In genomic region chr2:212930556-212930955, GRCh38 we compare ENCODE assay signal across 15 cellular contexts.
DNase-seq lines count a peak whose midpoint lies in the region; ATAC-seq and TF ChIP-seq lines count a peak whose summit lies in the region.
"Had no signal": no experiment of that assay in that cellular context is flagged by ENCODE, and none has a peak within 500 bp of the region (broad histone marks: within the 10 kb centered on the region; RNA-seq: fewer than 3 reads in every experiment).

No MANE protein-coding gene starts in this region.

- peaks cover 19% of the 10 kb centered on the region for H3K4me1 Mint-ChIP-seq in activated CD8-positive, alpha-beta T cell treated with anti-CD3 and anti-CD28 coated beads for 36 hours (ENCODE audit: low read depth)
- peaks cover 3% of the 10 kb centered on the region for H3K4me1 Mint-ChIP-seq in activated CD8-positive, alpha-beta T cell treated with anti-CD3 and anti-CD28 coated beads, Interleukin-2, amount 10 ng/mL, durations not matched to agents 7 days and 5 days (ENCODE audit: low read depth)
- peaks cover 28 to 46% (median 37%) of the 10 kb centered on the region in 4 donors for H3K4me1 Mint-ChIP-seq in CD4-positive, CD25-positive, alpha-beta regulatory T cell
- H3K4me1 Mint-ChIP-seq: CD4-positive, alpha-beta memory T cell; H9 had no signal

- CTCF ChIA-PET in activated CD8-positive, alpha-beta T cell treated with anti-CD3 and anti-CD28 coated beads for 36 hours (lab: Charles Lee) = interaction anchor here (1.3 kb wide), 1 partner anchor 11 kb away, joined by 4 read pairs; no protein-coding TSS in a partner anchor
- CTCF ChIA-PET in activated CD8-positive, alpha-beta T cell treated with anti-CD3 and anti-CD28 coated beads, Interleukin-2, amount 10 ng/mL, durations not matched to agents 7 days and 5 days (lab: Charles Lee) = interaction anchor here (0.7 to 0.8 kb wide), 2 partner anchors 34 to 153 kb away, joined by 4 read pairs; no protein-coding TSS in a partner anchor

- POLR2A ChIA-PET in activated CD8-positive, alpha-beta T cell treated with anti-CD3 and anti-CD28 coated beads for 36 hours (lab: Charles Lee) = no interaction called here
- POLR2A ChIA-PET in activated CD8-positive, alpha-beta T cell treated with anti-CD3 and anti-CD28 coated beads, Interleukin-2, amount 10 ng/mL, durations not matched to agents 7 days and 5 days (lab: Charles Lee) = no interaction called here

- H3K9me3 Mint-ChIP-seq in activated CD8-positive, alpha-beta T cell treated with anti-CD3 and anti-CD28 coated beads for 36 hours = no peaks in the 10 kb centered on the region
- H3K9me3 Mint-ChIP-seq in activated CD8-positive, alpha-beta T cell treated with anti-CD3 and anti-CD28 coated beads, Interleukin-2, amount 10 ng/mL, durations not matched to agents 7 days and 5 days (ENCODE audit: insufficient read depth) = no peaks in the 10 kb centered on the region
- peaks cover 0 to 3% (median 0%) of the 10 kb centered on the region in 7 donors for H3K9me3 Mint-ChIP-seq in CD4-positive, CD25-positive, alpha-beta regulatory T cell
- H3K9me3 Mint-ChIP-seq: H9 had no signal

- no peak overlapping the region for H3K27ac ChIP-seq in CD4-positive, CD25-positive, alpha-beta regulatory T cell (ENCODE audit: insufficient read depth, low read length, poor library complexity, severe bottlenecking)
- peak overlapping the region; percentile 34 for H3K27ac ChIP-seq in KOPT-K1 (ENCODE audit: low read depth, low read length, poor library complexity, severe bottlenecking)
- peak overlapping the region; percentile 48 for H3K27ac ChIP-seq in foreskin keratinocyte

- peaks cover 19% of the 10 kb centered on the region for H3K36me3 ChIP-seq in CD4-positive, CD25-positive, alpha-beta regulatory T cell (ENCODE audit: control insufficient read depth, insufficient read depth, low read length)
- peaks cover 16% of the 10 kb centered on the region for H3K36me3 ChIP-seq in KOPT-K1 (ENCODE audit: insufficient read depth, low read length)
- H3K36me3 ChIP-seq: BE2C had no signal

- no peaks in the 10 kb centered on the region for H3K27me3 Mint-ChIP-seq in activated CD8-positive, alpha-beta T cell treated with anti-CD3 and anti-CD28 coated beads for 36 hours
- no peaks in the 10 kb centered on the region for H3K27me3 Mint-ChIP-seq in activated CD8-positive, alpha-beta T cell treated with anti-CD3 and anti-CD28 coated beads, Interleukin-2, amount 10 ng/mL, durations not matched to agents 7 days and 5 days (ENCODE audit: low read depth)
- no peaks in the 10 kb centered on the region for H3K27me3 Mint-ChIP-seq in CD4-positive, CD25-positive, alpha-beta regulatory T cell
- H3K27me3 Mint-ChIP-seq: CD4-positive, alpha-beta memory T cell had no signal

- no peak overlapping the region for H3K4me3 Mint-ChIP-seq in activated CD8-positive, alpha-beta T cell treated with anti-CD3 and anti-CD28 coated beads for 36 hours
- H3K4me3 Mint-ChIP-seq in activated CD8-positive, alpha-beta T cell treated with anti-CD3 and anti-CD28 coated beads, Interleukin-2, amount 10 ng/mL, durations not matched to agents 7 days and 5 days = no peak overlapping the region
- peak overlapping the region in 2 of 4 donors; percentile 35 to 41 for H3K4me3 Mint-ChIP-seq in CD4-positive, CD25-positive, alpha-beta regulatory T cell
- H3K4me3 Mint-ChIP-seq: CD4-positive, alpha-beta memory T cell; H9 had no signal

- no peak overlapping the region for H3K27ac Mint-ChIP-seq in activated CD8-positive, alpha-beta T cell treated with anti-CD3 and anti-CD28 coated beads for 36 hours
- no peak overlapping the region for H3K27ac Mint-ChIP-seq in activated CD8-positive, alpha-beta T cell treated with anti-CD3 and anti-CD28 coated beads, Interleukin-2, amount 10 ng/mL, durations not matched to agents 7 days and 5 days
- peak overlapping the region; percentile 45 to 63 (median 58) for H3K27ac Mint-ChIP-seq in CD4-positive, CD25-positive, alpha-beta regulatory T cell
- H3K27ac Mint-ChIP-seq: CD4-positive, alpha-beta memory T cell; H9 had no signal

- no peaks in the 10 kb centered on the region for H3K27me3 ChIP-seq in CD4-positive, CD25-positive, alpha-beta regulatory T cell (ENCODE audit: control insufficient read depth, insufficient read depth, low read length)
- no peaks in the 10 kb centered on the region for H3K27me3 ChIP-seq in foreskin keratinocyte
- H3K27me3 ChIP-seq: BE2C had no signal

- no peak for TF ChIP-seq CTCF in activated CD8-positive, alpha-beta T cell treated with anti-CD3 and anti-CD28 coated beads for 36 hours (IDR thresholded peaks at IDR 0.05)
- TF ChIP-seq CTCF in foreskin keratinocyte (conservative IDR thresholded peaks at IDR 0.05) = no peak

- no peaks in the 10 kb centered on the region for H3K9me3 ChIP-seq in CD4-positive, CD25-positive, alpha-beta regulatory T cell (ENCODE audit: control insufficient read depth in 2 of 2, low read length in 2 of 2)
- H3K9me3 ChIP-seq in KOPT-K1 (ENCODE audit: insufficient read depth, low read length, poor library complexity, severe bottlenecking) = no peaks in the 10 kb centered on the region
- H3K9me3 ChIP-seq: BE2C had no signal

- H3K36me3 Mint-ChIP-seq in activated CD8-positive, alpha-beta T cell treated with anti-CD3 and anti-CD28 coated beads for 36 hours (ENCODE audit: low read depth) = no peaks in the 10 kb centered on the region
- H3K36me3 Mint-ChIP-seq in activated CD8-positive, alpha-beta T cell treated with anti-CD3 and anti-CD28 coated beads, Interleukin-2, amount 10 ng/mL, durations not matched to agents 7 days and 5 days (ENCODE audit: low read depth) = no peaks in the 10 kb centered on the region
- peaks cover 34% of the 10 kb centered on the region for H3K36me3 Mint-ChIP-seq in CD4-positive, CD25-positive, alpha-beta regulatory T cell
- H3K36me3 Mint-ChIP-seq: CD4-positive, alpha-beta memory T cell had no signal

- H3K4me3 ChIP-seq in CD4-positive, CD25-positive, alpha-beta regulatory T cell (ENCODE audit: low read depth, low read length) = no peak overlapping the region

- peak; percentile 3 for DNase-seq in activated CD8-positive, alpha-beta T cell treated with anti-CD3 and anti-CD28 coated beads for 36 hours
- DNase-seq in activated CD8-positive, alpha-beta T cell treated with anti-CD3 and anti-CD28 coated beads, Interleukin-2, amount 10 ng/mL, durations not matched to agents 7 days and 5 days = no peak
- DNase-seq in CD4-positive, CD25-positive, alpha-beta regulatory T cell = peak in 1 of 3 donors; percentile 72
- no peak for DNase-seq in foreskin keratinocyte
- DNase-seq: ACHN; BE2C; C1 segment of cervical spinal cord; CD4-positive, alpha-beta memory T cell; DMS153; DMS79; GDM1; H9 had no signal

- intact Hi-C loops in activated CD8-positive, alpha-beta T cell treated with anti-CD3 and anti-CD28 coated beads for 36 hours (cut with micrococcal nuclease) = no loop called here

- ATAC-seq in activated CD8-positive, alpha-beta T cell treated with anti-CD3 and anti-CD28 coated beads for 36 hours = no peak
- ATAC-seq in activated CD8-positive, alpha-beta T cell treated with anti-CD3 and anti-CD28 coated beads, Interleukin-2, amount 10 ng/mL, durations not matched to agents 7 days and 5 days = no peak
- ATAC-seq in CD4-positive, CD25-positive, alpha-beta regulatory T cell (ENCODE audit: low read depth in 2 of 2) = peak; percentile 11 to 19
- ATAC-seq in foreskin keratinocyte (no peak), HG02763 (IDR thresholded peaks at IDR 0.05; ENCODE audit: unreplicated experiment) (no peak), GM21825 (IDR thresholded peaks at IDR 0.05; ENCODE audit: unreplicated experiment) (no peak)

- H3K4me1 ChIP-seq in CD4-positive, CD25-positive, alpha-beta regulatory T cell (ENCODE audit: control insufficient read depth, insufficient read depth, low read length, poor library complexity, severe bottlenecking) = peaks cover 15% of the 10 kb centered on the region
- H3K4me1 ChIP-seq in foreskin keratinocyte = peaks cover 16% of the 10 kb centered on the region
- H3K4me1 ChIP-seq: BE2C had no signal

Comparison
In these comparisons a context has a peak if more than half of its experiments do, and no peak if none do; other contexts are left out.
1. ATAC-seq: peak in CD4-positive, CD25-positive, alpha-beta regulatory T cell (2 of 2); none in activated CD8-positive, alpha-beta T cell treated with anti-CD3 and anti-CD28 coated beads for 36 hours (single experiment), activated CD8-positive, alpha-beta T cell treated with anti-CD3 and anti-CD28 coated beads, Interleukin-2, amount 10 ng/mL, durations not matched to agents 7 days and 5 days (single experiment), foreskin keratinocyte (single experiment), HG02763 (single experiment) and GM21825 (single experiment).
2. H3K27ac Mint-ChIP-seq: peak in CD4-positive, CD25-positive, alpha-beta regulatory T cell (3 of 3); none in activated CD8-positive, alpha-beta T cell treated with anti-CD3 and anti-CD28 coated beads for 36 hours (single experiment) and activated CD8-positive, alpha-beta T cell treated with anti-CD3 and anti-CD28 coated beads, Interleukin-2, amount 10 ng/mL, durations not matched to agents 7 days and 5 days (single experiment).